ENCODE assay signal across 20 cellular contexts in genomic region chr6:35683267-35683666, GRCh38. TPM values are rescaled to one million over a fixed set of nuclear protein-coding genes. Genes with fewer than 3 reads are reported as not detected.
DNase-seq lines count a peak whose midpoint lies in the region; ATAC-seq, FAIRE-seq and TF ChIP-seq lines count a peak whose summit lies in the region.
"Had no signal": no experiment of that assay in that cellular context is flagged by ENCODE, and none has a peak within 500 bp of the region (broad histone marks: within the 10 kb centered on the region; RNA-seq: fewer than 3 reads in every experiment).

No MANE protein-coding gene starts in this region.

- FAIRE-seq in H54 (lab: Jason Lieb, UNC), result no peak
- FAIRE-seq: GM12878 had no signal

- POLR2A ChIA-PET in CD4-positive, alpha-beta T cell (lab: Charles Lee), result interaction anchor here (5.5 kb wide), 1 partner anchor 15 kb away, joined by 26 read pairs; no protein-coding TSS in a partner anchor

- H3K4me3 Mint-ChIP-seq in activated T-cell treated with anti-CD3 and anti-CD28 coated beads, Interleukin-2, amount 50 U/mL, for 24 hours, result no peak overlapping the region
- no peak overlapping the region for H3K4me3 Mint-ChIP-seq in CD4-positive, alpha-beta T cell
- peak overlapping the region; percentile 56 for H3K4me3 Mint-ChIP-seq in activated T-helper 17 cell treated with anti-CD3 and anti-CD28 coated beads, Interleukin-2, amount 50 U/mL, for 72 hours

- no peak overlapping the region for H3K27ac ChIP-seq in CD4-positive, alpha-beta T cell (ENCODE audit: low read depth, low read length)
- peak overlapping the region; percentile 25 for H3K27ac ChIP-seq in psoas muscle
- H3K27ac ChIP-seq: BLaER1 treated with 17β-estradiol and CSF1 and Interleukin-3, amounts not matched to agents 10 nM and 100 nM; GM23248 had no signal

- peaks cover 0 to 44% of the 10 kb centered on the region in 2 donors for H3K36me3 ChIP-seq in psoas muscle (ENCODE audit: insufficient read depth in 1 of 2, low read depth in 1 of 2)

- no peaks in the 10 kb centered on the region for H3K27me3 Mint-ChIP-seq in activated T-cell treated with anti-CD3 and anti-CD28 coated beads, Interleukin-2, amount 50 U/mL, for 24 hours
- no peaks in the 10 kb centered on the region for H3K27me3 Mint-ChIP-seq in CD4-positive, alpha-beta T cell
- H3K27me3 Mint-ChIP-seq in activated T-helper 17 cell treated with anti-CD3 and anti-CD28 coated beads, Interleukin-2, amount 50 U/mL, for 72 hours, result no peaks in the 10 kb centered on the region

- CTCF ChIA-PET in CD4-positive, alpha-beta T cell (lab: Charles Lee), result interaction anchor here (1.1 to 2.7 kb wide), 4 partner anchors 45 to 99 kb away, joined by 3 to 14 read pairs (median 4); partner anchors contain the start of gene ARMC12

- TF ChIP-seq POLR2A in H54 (IDR thresholded peaks at IDR 0.05; ENCODE audit: low read depth, low read length), result no peak

- DNase-seq in activated T-cell treated with anti-CD3 and anti-CD28 coated beads, Interleukin-2, amount 50 U/mL, for 24 hours, result peak; percentile 20
- DNase-seq in activated T-cell treated with anti-CD3 and anti-CD28 coated beads, Interleukin-2, amount 50 U/mL, for 1 hour, result no peak
- no peak for DNase-seq in CD4-positive, alpha-beta T cell
- DNase-seq in psoas muscle (no peak), H54 (ENCODE audit: insufficient read length, low spot score) (no peak), NCI-H2029 treated with DMSO at 0.1 percent for 48 hours (lab: John Stamatoyannopoulos, UW) (no peak)
- DNase-seq: DMS 273 treated with DMSO at 0.1 percent for 48 hours, GDM1, GM23248, KG1, NCI-H1048, NCI-H2227 treated with DMSO at 0.1 percent for 48 hours, NCI-H524 had no signal

- intact Hi-C loops in CD4-positive, alpha-beta T cell (cut with DNase I, micrococcal nuclease), result loop anchor here in 1 of 2 experiments (2.0 to 5.0 kb wide), 2 partner anchors 34 to 96 kb away; no protein-coding TSS in a partner anchor
- intact Hi-C loops in psoas muscle (cut with DNase I), result loop anchor here (5.0 to 10.0 kb wide), 3 partner anchors 41 to 101 kb away; no protein-coding TSS in a partner anchor

- no peak for TF ChIP-seq CTCF in CD4-positive, alpha-beta T cell (IDR thresholded peaks at IDR 0.05)
- no peak for TF ChIP-seq CTCF in psoas muscle (IDR thresholded peaks at IDR 0.05)

- H3K4me3 ChIP-seq in psoas muscle, result peak overlapping the region; percentile 85
- H3K4me3 ChIP-seq: BLaER1 treated with 17β-estradiol and CSF1 and Interleukin-3, amounts not matched to agents 10 nM and 100 nM; GM12878; GM23248 had no signal

- no peaks in the 10 kb centered on the region for H3K9me3 Mint-ChIP-seq in activated T-cell treated with anti-CD3 and anti-CD28 coated beads, Interleukin-2, amount 50 U/mL, for 24 hours
- no peaks in the 10 kb centered on the region for H3K9me3 Mint-ChIP-seq in CD4-positive, alpha-beta T cell
- H3K9me3 Mint-ChIP-seq in activated T-helper 17 cell treated with anti-CD3 and anti-CD28 coated beads, Interleukin-2, amount 50 U/mL, for 72 hours, result no peaks in the 10 kb centered on the region

- peaks cover 58% of the 10 kb centered on the region for H3K4me1 Mint-ChIP-seq in activated T-cell treated with anti-CD3 and anti-CD28 coated beads, Interleukin-2, amount 50 U/mL, for 24 hours (ENCODE audit: low read depth)
- H3K4me1 Mint-ChIP-seq in CD4-positive, alpha-beta T cell (ENCODE audit: low read depth), result peaks cover 58% of the 10 kb centered on the region
- H3K4me1 Mint-ChIP-seq in activated T-helper 17 cell treated with anti-CD3 and anti-CD28 coated beads, Interleukin-2, amount 50 U/mL, for 72 hours, result peaks cover 24% of the 10 kb centered on the region

- peaks cover 62% of the 10 kb centered on the region for H3K36me3 Mint-ChIP-seq in activated T-cell treated with anti-CD3 and anti-CD28 coated beads, Interleukin-2, amount 50 U/mL, for 24 hours (ENCODE audit: low read depth)
- H3K36me3 Mint-ChIP-seq in CD4-positive, alpha-beta T cell (ENCODE audit: low read depth), result peaks cover 70% of the 10 kb centered on the region
- H3K36me3 Mint-ChIP-seq in activated T-helper 17 cell treated with anti-CD3 and anti-CD28 coated beads, Interleukin-2, amount 50 U/mL, for 72 hours (ENCODE audit: low read depth), result peaks cover 57% of the 10 kb centered on the region

- H3K9me3 ChIP-seq in CD4-positive, alpha-beta T cell (ENCODE audit: control insufficient read depth, low read length), result no peaks in the 10 kb centered on the region
- H3K9me3 ChIP-seq in psoas muscle, result no peaks in the 10 kb centered on the region
- H3K9me3 ChIP-seq: BLaER1 treated with 17β-estradiol and CSF1 and Interleukin-3, amounts not matched to agents 10 nM and 100 nM had no signal

- ATAC-seq in CD4-positive, alpha-beta T cell (ENCODE audit: poor library complexity), result no peak
- ATAC-seq in activated T-helper 17 cell treated with anti-CD3 and anti-CD28 coated beads, Interleukin-2, amount 50 U/mL, for 72 hours (replicated peaks), result no peak
- peak in 3 of 4 donors; percentile 23 to 31 (median 24) for ATAC-seq in psoas muscle
- no peak for ATAC-seq in GM21360 (IDR thresholded peaks at IDR 0.05; ENCODE audit: unreplicated experiment)
- ATAC-seq: GM12878, HCT116, Panc1, Right ventricle myocardium inferior had no signal

- H3K4me1 ChIP-seq in psoas muscle, result peaks cover 61% of the 10 kb centered on the region

- peak overlapping the region; percentile 66 for H3K27ac Mint-ChIP-seq in activated T-cell treated with anti-CD3 and anti-CD28 coated beads, Interleukin-2, amount 50 U/mL, for 24 hours
- peak overlapping the region; percentile 59 for H3K27ac Mint-ChIP-seq in CD4-positive, alpha-beta T cell
- H3K27ac Mint-ChIP-seq in activated T-helper 17 cell treated with anti-CD3 and anti-CD28 coated beads, Interleukin-2, amount 50 U/mL, for 72 hours, result peak overlapping the region; percentile 78

- no peaks in the 10 kb centered on the region for H3K27me3 ChIP-seq in CD4-positive, alpha-beta T cell (ENCODE audit: control insufficient read depth, insufficient read depth, low read length)
- no peaks in the 10 kb centered on the region for H3K27me3 ChIP-seq in psoas muscle (ENCODE audit: insufficient read depth in 3 of 3, low read length in 2 of 3)
- H3K27me3 ChIP-seq: BLaER1 treated with 17β-estradiol and CSF1 and Interleukin-3, amounts not matched to agents 10 nM and 100 nM had no signal

RNA-seq across cellular contexts. Expression of gene FKBP5, which starts 5.4 kb away (rescaled TPM):
- total RNA-seq in CD4-positive, alpha-beta T cell, result 10 to 100 TPM; 72.6 to 75.9 TPM
- total RNA-seq in activated T-helper 17 cell treated with anti-CD3 and anti-CD28 coated beads, Interleukin-2, amount 50 U/mL, for 72 hours, result 100 to 1,000 TPM in 1 of 2 donors, 10 to 100 TPM in 1; 39.9 to 101 TPM
- total RNA-seq in psoas muscle, result 1,000 to 10,000 TPM in 1 of 4 donors, 100 to 1,000 TPM in 2, 10 to 100 TPM in 1; 56.5 to 1,905 (median 378) TPM
- polyA plus RNA-seq in psoas muscle, result 100 to 1,000 TPM; 296 to 849 (median 675) TPM

RNA-seq across cellular contexts. Expression of gene ARMC12, which starts 53.6 kb away (rescaled TPM):
- total RNA-seq in CD4-positive, alpha-beta T cell, result 1 to 10 TPM; 1.9 to 2.8 TPM
- 1 to 10 TPM; 1.8 to 1.9 TPM for total RNA-seq in activated T-helper 17 cell treated with anti-CD3 and anti-CD28 coated beads, Interleukin-2, amount 50 U/mL, for 72 hours
- total RNA-seq in psoas muscle, result under 1 TPM in 3 of 4 donors, not detected in 1; 0.36 to 0.74 (median 0.58) TPM
- polyA plus RNA-seq in psoas muscle, result 10 to 100 TPM in 1 of 3 donors, under 1 TPM in 1, not detected in 1; 0.25 to 15.5 TPM
- total RNA-seq: GM23248, Right ventricle myocardium inferior had no signal

Comparison
In these comparisons a context has a peak if more than half of its experiments do, and no peak if none do; other contexts are left out.
1. ATAC-seq: peak in psoas muscle (3 of 4); none in CD4-positive, alpha-beta T cell (single experiment), activated T-helper 17 cell treated with anti-CD3 and anti-CD28 coated beads, Interleukin-2, amount 50 U/mL, for 72 hours (single experiment) and GM21360 (single experiment).
2. Peak in every context shown above with its lines, with median percentiles within 50 percentile points of each other: H3K27ac Mint-ChIP-seq.